In genomic region chr17:35726609-35727460, GRCh38 we compare ENCODE assay signal across 10 cellular contexts. TPM values are rescaled to one million over a fixed set of nuclear protein-coding genes. Genes with fewer than 3 reads are reported as not detected.
A peak's percentile ranks its signal among the peaks of the same experiment; 100 is the strongest.
DNase-seq lines count a peak whose midpoint lies in the region; ATAC-seq and TF ChIP-seq lines count a peak whose summit lies in the region.
"Had no signal": no experiment of that assay in that cellular context is flagged by ENCODE, and none has a peak within 500 bp of the region (broad histone marks: within the 10 kb centered on the region; RNA-seq: fewer than 3 reads in every experiment).

No MANE protein-coding gene starts in this region.

- peaks cover 4% of the 10 kb centered on the region for H3K36me3 Mint-ChIP-seq in glutamatergic neuron (ENCODE audit: unreplicated experiment)
- peaks cover 21 to 66% (median 28%) of the 10 kb centered on the region in 3 donors for H3K36me3 Mint-ChIP-seq in CD8-positive, alpha-beta memory T cell

- peaks cover 33% of the 10 kb centered on the region for H3K36me3 ChIP-seq in HAP-1 (replicated peaks)
- H3K36me3 ChIP-seq in CD8-positive, alpha-beta memory T cell (ENCODE audit: insufficient read depth, low read length): peaks cover 27% of the 10 kb centered on the region

- TF ChIP-seq CTCF in glutamatergic neuron (IDR thresholded peaks at IDR 0.05; ENCODE audit: partially characterized antibody, unreplicated experiment): no peak

- no peaks in the 10 kb centered on the region for H3K27me3 Mint-ChIP-seq in glutamatergic neuron (ENCODE audit: unreplicated experiment)
- H3K27me3 Mint-ChIP-seq in CD8-positive, alpha-beta memory T cell: peaks cover 0 to 2% of the 10 kb centered on the region in 2 donors
- H3K27me3 Mint-ChIP-seq: stimulated activated naive CD8-positive, alpha-beta T cell treated with anti-CD3 and anti-CD28 coated beads, Interleukin-15, Interleukin-2, amounts not matched to agents 100 ng/mL and 50 ng/mL, for 24 hours had no signal

- H3K4me3 Mint-ChIP-seq in glutamatergic neuron (ENCODE audit: unreplicated experiment): no peak overlapping the region
- no peak overlapping the region for H3K4me3 Mint-ChIP-seq in CD8-positive, alpha-beta memory T cell
- H3K4me3 Mint-ChIP-seq: stimulated activated naive CD8-positive, alpha-beta T cell treated with anti-CD3 and anti-CD28 coated beads, Interleukin-15, Interleukin-2, amounts not matched to agents 100 ng/mL and 50 ng/mL, for 24 hours had no signal

- H3K27me3 ChIP-seq in HAP-1 (ENCODE audit: low read depth): no peaks in the 10 kb centered on the region
- no peaks in the 10 kb centered on the region for H3K27me3 ChIP-seq in CD8-positive, alpha-beta memory T cell (ENCODE audit: insufficient read depth, low read length, poor library complexity, severe bottlenecking)

- H3K27ac Mint-ChIP-seq in glutamatergic neuron (ENCODE audit: unreplicated experiment): no peak overlapping the region
- peak overlapping the region in 1 of 8 donors; percentile 39 for H3K27ac Mint-ChIP-seq in CD8-positive, alpha-beta memory T cell
- H3K27ac Mint-ChIP-seq: stimulated activated naive CD8-positive, alpha-beta T cell treated with anti-CD3 and anti-CD28 coated beads, Interleukin-15, Interleukin-2, amounts not matched to agents 100 ng/mL and 50 ng/mL, for 24 hours had no signal

- H3K4me3 ChIP-seq in HAP-1: no peak overlapping the region
- no peak overlapping the region for H3K4me3 ChIP-seq in CD8-positive, alpha-beta memory T cell (ENCODE audit: low read length)

- CTCF ChIA-PET in CD8-positive, alpha-beta memory T cell (lab: Charles Lee): interaction anchor here (1.1 kb wide), 2 partner anchors 22 to 37 kb away, joined by 3 to 4 read pairs; no protein-coding TSS in a partner anchor

- in situ Hi-C loops in HAP-1 (cut with MboI; ENCODE audit: low sequenced_read_pairs): no loop called here

- H3K27ac ChIP-seq in CD8-positive, alpha-beta memory T cell (ENCODE audit: low read depth, low read length): no peak overlapping the region

- POLR2A ChIA-PET in CD8-positive, alpha-beta memory T cell (lab: Charles Lee): no interaction called here

- H3K9me3 ChIP-seq in HAP-1: no peaks in the 10 kb centered on the region
- H3K9me3 ChIP-seq in CD8-positive, alpha-beta memory T cell (ENCODE audit: low read length): no peaks in the 10 kb centered on the region

- H3K4me1 ChIP-seq in HAP-1: peaks cover 23% of the 10 kb centered on the region
- peaks cover 8% of the 10 kb centered on the region for H3K4me1 ChIP-seq in CD8-positive, alpha-beta memory T cell (ENCODE audit: insufficient read depth, low read length)

- H3K4me1 Mint-ChIP-seq in glutamatergic neuron (ENCODE audit: low read depth, unreplicated experiment): peaks cover 17% of the 10 kb centered on the region
- peaks cover 12 to 20% (median 17%) of the 10 kb centered on the region in 3 donors for H3K4me1 Mint-ChIP-seq in CD8-positive, alpha-beta memory T cell

- no peak for ATAC-seq in GM18870 (IDR thresholded peaks at IDR 0.05; ENCODE audit: unreplicated experiment)

- H3K9me3 Mint-ChIP-seq in glutamatergic neuron (ENCODE audit: unreplicated experiment): peaks cover 2% of the 10 kb centered on the region
- H3K9me3 Mint-ChIP-seq in CD8-positive, alpha-beta memory T cell: peaks cover 0 to 1% (median 0%) of the 10 kb centered on the region in 5 donors
- H3K9me3 Mint-ChIP-seq: stimulated activated naive CD8-positive, alpha-beta T cell treated with anti-CD3 and anti-CD28 coated beads, Interleukin-15, Interleukin-2, amounts not matched to agents 100 ng/mL and 50 ng/mL, for 24 hours had no signal

- DNase-seq in HAP-1 (ENCODE audit: low spot score in 2 of 2) (peak; percentile 59 to 89), RPMI8226 (peak; percentile 82), glutamatergic neuron (peak; percentile 67), stromal cell of bone marrow (ENCODE audit: low read depth) (peak; percentile 76), DMS153 treated with DMSO at 0.1 percent for 48 hours (lab: John Stamatoyannopoulos, UW; ENCODE audit: unreplicated experiment) (no peak)
- no peak for DNase-seq in CD8-positive, alpha-beta memory T cell
- DNase-seq: activated effector memory CD4-positive, alpha-beta T cell treated with anti-CD3 and anti-CD28 coated beads, Interleukin-2, amount 50 U/mL, for 16 hours had no signal

RNA-seq across cellular contexts. Expression of gene RASL10B, which starts 4.6 kb away (rescaled TPM):
- 3.3 TPM for total RNA-seq in glutamatergic neuron (ENCODE audit: unreplicated experiment)
- under 1 TPM; 0.79 to 0.80 TPM for total RNA-seq in CD8-positive, alpha-beta memory T cell
- 0.12 TPM for polyA plus RNA-seq in CD8-positive, alpha-beta memory T cell

RNA-seq across cellular contexts. Expression of gene GAS2L2, which starts 26.2 kb away (rescaled TPM):
- 0.27 TPM for total RNA-seq in glutamatergic neuron (ENCODE audit: unreplicated experiment)
- total RNA-seq in CD8-positive, alpha-beta memory T cell: under 1 TPM in 1 of 2 experiments, not detected in 1; 0.07 TPM
- not detected for polyA plus RNA-seq in CD8-positive, alpha-beta memory T cell

RNA-seq across cellular contexts. Expression of gene C17orf50, which starts 33.9 kb away (rescaled TPM):
- not detected for total RNA-seq in glutamatergic neuron (ENCODE audit: unreplicated experiment)
- total RNA-seq in CD8-positive, alpha-beta memory T cell: not detected
- not detected for polyA plus RNA-seq in CD8-positive, alpha-beta memory T cell
- total RNA-seq: lung microvascular endothelial cell had no signal

Comparison
In these comparisons a context has a peak if more than half of its experiments do, and no peak if none do; other contexts are left out.
1. DNase-seq: peak in HAP-1 (2 of 2), RPMI8226 (single experiment), glutamatergic neuron (single experiment) and stromal cell of bone marrow (single experiment); none in CD8-positive, alpha-beta memory T cell (0 of 5) and DMS153 treated with DMSO at 0.1 percent for 48 hours (single experiment).